In the genomic region with DNA sequence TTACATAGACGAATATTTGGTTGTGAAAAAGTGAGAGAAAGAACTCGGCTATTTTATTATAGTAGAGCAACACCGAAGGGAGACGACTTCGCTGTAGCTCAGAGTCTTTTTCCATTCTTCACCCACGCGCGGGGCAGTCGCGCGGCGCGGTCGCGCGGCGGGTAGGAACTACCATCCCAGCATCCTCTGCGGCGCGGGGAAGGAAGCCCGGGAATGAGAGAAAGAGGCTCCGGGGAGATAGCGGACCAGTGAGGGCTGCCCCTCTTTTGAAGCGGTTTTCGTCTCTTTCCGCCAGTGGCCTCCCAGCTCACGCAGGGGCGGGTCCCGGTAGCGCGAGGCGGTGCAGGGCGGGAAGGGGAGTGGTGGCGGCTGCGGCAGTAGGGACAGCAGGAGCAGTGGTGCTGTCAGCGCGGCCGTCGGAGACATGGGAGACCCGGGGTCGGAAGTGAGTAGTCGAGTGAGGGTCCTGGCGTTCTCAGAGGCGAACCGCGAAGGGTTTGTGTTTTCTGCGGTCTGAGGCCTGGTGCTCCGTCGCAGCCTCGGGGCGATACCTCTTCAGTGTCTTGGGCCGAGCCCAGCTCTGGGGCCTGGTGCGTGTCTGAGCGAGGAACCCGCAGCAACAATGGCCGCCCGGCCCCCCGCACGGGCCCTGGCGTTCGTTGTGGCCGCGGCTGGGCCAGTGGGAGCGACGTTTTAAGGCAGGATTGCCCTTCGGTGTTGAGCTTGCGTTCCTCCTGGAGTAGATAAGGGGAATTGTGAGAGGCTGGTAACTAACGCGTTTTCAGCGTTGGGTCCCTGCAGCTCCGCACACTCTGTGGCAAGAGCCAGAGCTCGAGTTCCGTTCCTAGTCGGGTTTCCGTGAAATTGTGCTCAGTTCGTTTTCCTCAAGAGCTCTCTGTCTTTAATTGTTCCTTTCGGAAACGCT, we compare ENCODE assay signal across 8 cellular contexts. TPM values are rescaled to one million over a fixed set of nuclear protein-coding genes. Genes with fewer than 3 reads are reported as not detected.
DNase-seq lines count a peak whose midpoint lies in the region; ATAC-seq and TF ChIP-seq lines count a peak whose summit lies in the region.
"Not testable (repeated sequence)": the region's sequence is repeated elsewhere in the genome, so short reads cannot be mapped to it uniquely, and the experiment has no call there.

A gene with protein sequence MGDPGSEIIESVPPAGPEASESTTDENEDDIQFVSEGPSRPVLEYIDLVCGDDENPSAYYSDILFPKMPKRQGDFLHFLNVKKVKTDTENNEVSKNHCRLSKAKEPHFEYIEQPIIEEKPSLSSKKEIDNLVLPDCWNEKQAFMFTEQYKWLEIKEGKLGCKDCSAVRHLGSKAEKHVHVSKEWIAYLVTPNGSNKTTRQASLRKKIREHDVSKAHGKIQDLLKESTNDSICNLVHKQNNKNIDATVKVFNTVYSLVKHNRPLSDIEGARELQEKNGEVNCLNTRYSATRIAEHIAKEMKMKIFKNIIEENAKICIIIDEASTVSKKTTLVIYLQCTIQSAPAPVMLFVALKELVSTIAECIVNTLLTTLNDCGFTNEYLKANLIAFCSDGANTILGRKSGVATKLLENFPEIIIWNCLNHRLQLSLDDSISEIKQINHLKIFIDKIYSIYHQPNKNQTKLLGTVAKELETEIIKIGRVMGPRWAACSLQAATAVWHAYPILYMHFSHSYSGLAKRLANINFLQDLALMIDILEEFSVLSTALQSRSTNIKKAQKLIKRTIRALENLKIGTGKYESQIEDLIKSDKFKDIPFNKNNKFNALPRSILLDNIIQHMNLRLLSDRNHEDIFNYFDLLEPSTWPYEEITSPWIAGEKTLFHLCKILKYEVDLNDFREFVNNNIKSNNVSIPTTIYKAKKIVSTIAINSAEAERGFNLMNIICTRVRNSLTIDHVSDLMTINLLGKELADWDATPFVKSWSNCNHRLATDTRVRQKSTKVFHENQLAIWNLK (plus strand): TSS at position 362 of the 925 bp plus-strand sequence. CDS start 63 bp downstream, at position 425.

- H3K4me1 ChIP-seq in duodenal mucosa (ENCODE audit: control insufficient read depth in 1 of 2, insufficient read depth in 2 of 2, low read length in 2 of 2); lung (ENCODE audit: control insufficient read depth in 2 of 2, insufficient read depth in 2 of 2, low read length in 2 of 2): not testable (repeated sequence)

- H3K36me3 Mint-ChIP-seq in activated CD4-positive, alpha-beta memory T cell treated with anti-CD3 and anti-CD28 coated beads for 36 hours = peaks cover 23% of the 10 kb centered on the region

- peak within 1 kb of the TSS; percentile 86 for H3K27ac Mint-ChIP-seq in activated CD4-positive, alpha-beta memory T cell treated with anti-CD3 and anti-CD28 coated beads for 36 hours

- TF ChIP-seq CTCF in lung (IDR thresholded peaks at IDR 0.05; ENCODE audit: control extremely low read depth, extremely low read depth) = not testable (repeated sequence)

- ATAC-seq in GM19438 (IDR thresholded peaks at IDR 0.05; ENCODE audit: low read depth, unreplicated experiment) (peak; percentile 97), HG03571 (IDR thresholded peaks at IDR 0.05; ENCODE audit: unreplicated experiment) (peak; percentile 95), lung (ENCODE audit: insufficient read depth, low FRiP score) (peak; percentile 99)

- intact Hi-C loops in activated CD4-positive, alpha-beta memory T cell treated with anti-CD3 and anti-CD28 coated beads for 36 hours (cut with micrococcal nuclease) = loop anchor here (1.0 to 5.0 kb wide), 5 partner anchors 43 to 271 kb away; a partner anchor contains a TSS

- WGBS in lung, 2 donors = 0% methylated on average over 41 to 48 of the region's 78 CpGs

- H3K9ac ChIP-seq in duodenal mucosa (ENCODE audit: low read depth in 1 of 2, low read length in 2 of 2) = not testable (repeated sequence)

- CTCF ChIA-PET in activated CD4-positive, alpha-beta memory T cell treated with anti-CD3 and anti-CD28 coated beads for 36 hours (lab: Charles Lee) = interaction anchor here (0.8 to 1.2 kb wide), 4 partner anchors 26 to 271 kb away, joined by 3 to 5 read pairs (median 4); a partner anchor contains a TSS

- not testable (repeated sequence) for H3K36me3 ChIP-seq in duodenal mucosa (ENCODE audit: control insufficient read depth in 1 of 2, insufficient read depth in 2 of 2, low read length in 2 of 2); lung (ENCODE audit: control insufficient read depth in 2 of 2, insufficient read depth in 2 of 2, low read length in 2 of 2)

- DNase-seq in CD1c-positive myeloid dendritic cell (ENCODE audit: extremely low spot score) (peak; percentile 85), NCI-H774 (lab: John Stamatoyannopoulos, UW) (peak; percentile 90), lung (ENCODE audit: low spot score) (peak; percentile 91)
- peak; percentile 91 for DNase-seq in activated CD4-positive, alpha-beta memory T cell treated with anti-CD3 and anti-CD28 coated beads for 36 hours
- peak; percentile 71 to 87 (median 72) for DNase-seq in stimulated activated CD4-positive, alpha-beta T cell treated with anti-CD3 and anti-CD28 coated beads, TNF-alpha, amount 100 ng/mL, for 24 hours (ENCODE audit: low read depth in 3 of 3)

- H3K27me3 Mint-ChIP-seq in activated CD4-positive, alpha-beta memory T cell treated with anti-CD3 and anti-CD28 coated beads for 36 hours = peaks cover 17% of the 10 kb centered on the region

- H3K27ac ChIP-seq in duodenal mucosa (ENCODE audit: low read depth, low read length) = not testable (repeated sequence)
- peak within 1 kb of the TSS; percentile 77 to 85 for H3K27ac ChIP-seq in lung (ENCODE audit: low read depth in 1 of 2, low read length in 1 of 2)

- peaks cover 19% of the 10 kb centered on the region for H3K4me1 Mint-ChIP-seq in activated CD4-positive, alpha-beta memory T cell treated with anti-CD3 and anti-CD28 coated beads for 36 hours (ENCODE audit: low read depth)

- POLR2A ChIA-PET in activated CD4-positive, alpha-beta memory T cell treated with anti-CD3 and anti-CD28 coated beads for 36 hours (lab: Charles Lee) = interaction anchor here (0.6 to 1.1 kb wide), 2 partner anchors 12 to 43 kb away, joined by 4 read pairs; a partner anchor contains a TSS

- H3K4me3 ChIP-seq in duodenal mucosa (ENCODE audit: low read depth in 1 of 2, low read length in 2 of 2) = peak within 1 kb of the TSS; percentile 61 to 69
- H3K4me3 ChIP-seq in lung = peak within 1 kb of the TSS; percentile 63

- H3K4me3 Mint-ChIP-seq in activated CD4-positive, alpha-beta memory T cell treated with anti-CD3 and anti-CD28 coated beads for 36 hours = peak within 1 kb of the TSS; percentile 87

- H3K9me3 Mint-ChIP-seq in activated CD4-positive, alpha-beta memory T cell treated with anti-CD3 and anti-CD28 coated beads for 36 hours = not testable (repeated sequence)

- H3K9me3 ChIP-seq in duodenal mucosa (ENCODE audit: control insufficient read depth in 1 of 2, low read length in 2 of 2); lung (ENCODE audit: control insufficient read depth in 2 of 2, insufficient read depth in 1 of 2, low read length in 1 of 2): not testable (repeated sequence)

- not testable (repeated sequence) for H3K27me3 ChIP-seq in duodenal mucosa (ENCODE audit: control insufficient read depth in 1 of 2, insufficient read depth in 2 of 2, low read length in 2 of 2); lung (ENCODE audit: control insufficient read depth, insufficient read depth)

RNA-seq across cellular contexts. Expression of the gene that starts here (rescaled TPM):
- 10 to 100 TPM; 13.7 to 15.4 TPM for total RNA-seq in activated CD4-positive, alpha-beta memory T cell treated with anti-CD3 and anti-CD28 coated beads for 36 hours
- 10 to 100 TPM in 1 of 2 donors, 1 to 10 TPM in 1; 9.4 to 24.8 TPM for total RNA-seq in lung
- polyA plus RNA-seq in lung = 1 to 10 TPM; 2.0 to 3.2 TPM
